ENCODE assay signal across 15 cellular contexts in the genomic region with DNA sequence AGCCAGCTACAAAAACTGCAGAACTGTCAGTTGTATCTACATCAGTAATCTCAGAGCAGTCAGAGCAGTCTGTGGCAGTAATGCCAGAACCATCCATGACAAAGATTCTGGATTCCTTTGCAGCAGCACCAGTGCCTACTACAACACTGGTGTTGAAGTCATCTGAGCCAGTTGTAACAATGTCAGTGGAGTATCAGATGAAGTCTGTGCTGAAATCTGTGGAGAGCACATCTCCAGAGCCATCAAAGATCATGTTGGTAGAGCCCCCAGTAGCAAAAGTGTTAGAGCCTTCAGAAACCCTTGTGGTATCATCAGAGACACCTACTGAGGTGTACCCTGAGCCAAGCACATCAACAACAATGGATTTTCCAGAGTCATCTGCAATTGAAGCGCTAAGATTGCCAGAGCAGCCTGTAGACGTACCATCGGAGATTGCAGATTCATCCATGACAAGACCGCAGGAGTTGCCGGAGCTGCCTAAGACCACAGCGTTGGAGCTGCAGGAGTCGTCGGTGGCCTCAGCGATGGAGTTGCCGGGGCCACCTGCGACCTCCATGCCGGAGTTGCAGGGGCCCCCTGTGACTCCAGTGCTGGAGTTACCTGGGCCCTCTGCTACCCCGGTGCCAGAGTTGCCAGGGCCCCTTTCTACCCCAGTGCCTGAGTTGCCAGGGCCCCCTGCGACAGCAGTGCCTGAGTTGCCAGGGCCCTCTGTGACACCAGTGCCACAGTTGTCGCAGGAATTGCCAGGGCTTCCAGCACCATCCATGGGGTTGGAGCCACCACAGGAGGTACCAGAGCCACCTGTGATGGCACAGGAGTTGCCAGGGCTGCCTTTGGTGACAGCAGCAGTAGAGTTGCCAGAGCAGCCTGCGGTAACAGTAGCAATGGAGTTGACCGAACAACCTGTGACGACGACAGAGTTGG.
"Had no signal": no experiment of that assay in that cellular context is flagged by ENCODE, and none has a peak within 500 bp of the region (broad histone marks: within the 10 kb centered on the region; RNA-seq: fewer than 3 reads in every experiment).

No MANE protein-coding gene starts in this region.

- FAIRE-seq: pancreas had no signal

- H3K4me3 Mint-ChIP-seq: activated CD8-positive, alpha-beta T cell treated with anti-CD3 and anti-CD28 coated beads, Interleukin-2, amount 10 ng/mL, durations not matched to agents 7 days and 5 days; activated naive CD4-positive, alpha-beta T cell treated with anti-CD3 and anti-CD28 coated beads for 36 hours; activated T-helper 17 cell treated with anti-CD3 and anti-CD28 coated beads, Interleukin-2, amount 50 U/mL, for 72 hours had no signal

- H2AFZ ChIP-seq: hepatocyte had no signal

- H3K9me3 ChIP-seq: colonic mucosa, gastroesophageal sphincter, pancreas, vagina had no signal

- H3K27ac Mint-ChIP-seq: activated CD8-positive, alpha-beta T cell treated with anti-CD3 and anti-CD28 coated beads, Interleukin-2, amount 10 ng/mL, durations not matched to agents 7 days and 5 days; activated T-helper 17 cell treated with anti-CD3 and anti-CD28 coated beads, Interleukin-2, amount 50 U/mL, for 72 hours had no signal

- ATAC-seq: activated T-helper 17 cell treated with anti-CD3 and anti-CD28 coated beads, Interleukin-2, amount 50 U/mL, for 72 hours; gastroesophageal sphincter had no signal

- DNase-seq: activated CD4-positive, alpha-beta T cell treated with anti-CD3 and anti-CD28 coated beads for 1 hour; activated CD8-positive, alpha-beta T cell treated with anti-CD3 and anti-CD28 coated beads, Interleukin-2, amount 10 ng/mL, durations not matched to agents 7 days and 5 days; activated naive CD4-positive, alpha-beta T cell treated with anti-CD3 and anti-CD28 coated beads for 36 hours; caudate nucleus; colonic mucosa; effector CD4-positive, alpha-beta T cell; stimulated activated CD4-positive, alpha-beta T cell treated with anti-CD3 and anti-CD28 coated beads, Interleukin-15, amount 100 ng/mL, for 24 hours; stimulated activated CD4-positive, alpha-beta T cell treated with anti-CD3 and anti-CD28 coated beads, Interleukin-4, amount 100 ng/mL, for 4 hours; T1000 had no signal

- H3K27me3 Mint-ChIP-seq: activated T-helper 17 cell treated with anti-CD3 and anti-CD28 coated beads, Interleukin-2, amount 50 U/mL, for 72 hours had no signal

- H3K27ac ChIP-seq: colonic mucosa, gastroesophageal sphincter, hepatocyte, pancreas, vagina had no signal

- H3K4me3 ChIP-seq: colonic mucosa, gastroesophageal sphincter, hepatocyte, lung, pancreas, vagina had no signal

- H3K4me2 ChIP-seq: hepatocyte had no signal

- H3K27me3 ChIP-seq: colonic mucosa, gastroesophageal sphincter, hepatocyte, pancreas, vagina had no signal

- H3K9me3 Mint-ChIP-seq: activated naive CD4-positive, alpha-beta T cell treated with anti-CD3 and anti-CD28 coated beads for 36 hours; activated T-helper 17 cell treated with anti-CD3 and anti-CD28 coated beads, Interleukin-2, amount 50 U/mL, for 72 hours had no signal
